ENCODE assay signal across 34 cellular contexts in the genomic region with DNA sequence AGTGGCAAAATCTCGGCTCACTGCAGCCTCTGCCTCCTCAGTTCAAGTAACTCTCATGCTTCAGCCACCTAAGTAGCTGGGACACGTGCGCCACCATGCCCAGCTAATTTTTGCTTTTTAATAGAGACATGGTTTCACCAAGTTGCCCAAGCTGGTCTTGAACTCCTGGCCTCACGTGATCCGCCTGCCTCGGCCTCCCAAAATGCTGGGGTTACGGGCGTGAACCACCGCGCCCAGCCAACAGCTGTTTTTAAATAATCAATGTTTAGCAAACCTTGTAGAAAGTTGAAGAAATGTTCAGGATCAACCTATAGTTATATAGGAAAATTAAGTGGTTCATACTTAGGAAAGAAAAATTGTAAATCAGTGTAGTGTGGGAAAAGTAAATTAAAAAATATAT.
"Had no signal": no experiment of that assay in that cellular context is flagged by ENCODE, and none has a peak within 500 bp of the region (broad histone marks: within the 10 kb centered on the region; RNA-seq: fewer than 3 reads in every experiment).

No MANE protein-coding gene starts in this region.

- H3K4me2 ChIP-seq: KMS-11 had no signal

- H3K27me3 ChIP-seq: MG63 had no signal

- H3K36me3 ChIP-seq: MG63 had no signal

- H3K4me3 ChIP-seq: MG63 had no signal

- H3K9me3 ChIP-seq: MG63 had no signal

- DNase-seq: Karpas-422, Kasumi-1, KG1, MG63, MM.1S, MV-4-11, NCI-H1048, NCI-H1092, NCI-H1092 treated with DMSO at 0.1 percent for 48 hours, NCI-H1105, NCI-H1105 treated with DMSO at 0.1 percent for 48 hours, NCI-H1417, NCI-H1417 treated with DMSO at 0.1 percent for 48 hours, NCI-H1436, NCI-H1436 treated with DMSO at 0.1 percent for 48 hours, NCI-H146, NCI-H1694, NCI-H1694 treated with DMSO at 0.1 percent for 48 hours, NCI-H187, NCI-H187 treated with DMSO at 0.1 percent for 48 hours, NCI-H1930, NCI-H2029, NCI-H2029 treated with DMSO at 0.1 percent for 48 hours, NCI-H2081, NCI-H2081 treated with DMSO at 0.1 percent for 48 hours, NCI-H2171, NCI-H2171 treated with DMSO at 0.1 percent for 48 hours, NCI-H2227 treated with DMSO at 0.1 percent for 48 hours, NCI-H226, NCI-H345, NCI-H446, NCI-H446 treated with DMSO at 0.1 percent for 48 hours, NCI-H510A had no signal

- H3K27ac ChIP-seq: KMS-11 had no signal
